ENCODE assay signal across 14 cellular contexts in the genomic region with DNA sequence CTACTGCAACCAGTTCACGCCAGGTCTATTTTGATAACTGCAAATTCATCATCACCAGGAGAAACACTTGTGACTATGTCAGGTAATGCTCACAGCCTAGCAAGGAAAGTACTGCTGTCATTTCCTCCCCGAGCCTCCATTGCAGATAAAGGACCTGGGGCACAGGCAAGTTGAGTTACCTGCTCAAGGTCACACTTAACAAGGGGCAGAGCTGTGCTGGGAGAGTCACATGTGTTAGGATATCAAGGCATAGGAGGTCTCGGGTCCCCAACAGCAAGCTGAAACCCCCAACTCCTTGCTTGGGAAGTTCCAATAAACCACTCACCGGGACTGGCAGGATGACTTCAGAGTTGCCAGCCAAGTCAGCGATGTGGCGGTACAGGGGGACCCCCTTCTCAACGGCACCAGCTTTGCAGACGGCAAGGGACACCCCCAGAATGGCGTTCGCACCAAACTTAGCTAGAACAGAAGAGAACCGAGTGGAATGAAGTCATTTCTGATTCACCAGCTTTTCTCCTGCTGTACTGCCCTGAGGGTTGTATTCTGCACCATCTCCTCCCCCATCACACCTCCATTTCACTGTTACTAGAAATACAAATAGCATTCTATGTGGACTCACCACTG. TPM values are rescaled to one million over a fixed set of nuclear protein-coding genes. Genes with fewer than 3 reads are reported as not detected.
DNase-seq lines count a peak whose midpoint lies in the region; ATAC-seq and TF ChIP-seq lines count a peak whose summit lies in the region.
"Had no signal": no experiment of that assay in that cellular context is flagged by ENCODE, and none has a peak within 500 bp of the region (broad histone marks: within the 10 kb centered on the region; RNA-seq: fewer than 3 reads in every experiment).

No MANE protein-coding gene starts in this region.

- no peaks in the 10 kb centered on the region for H3K9me2 ChIP-seq in Loucy (replicated peaks; ENCODE audit: low read depth, low read length)

- no peak overlapping the region for H3K9ac ChIP-seq in Loucy (ENCODE audit: low read depth, low read length, poor library complexity, severe bottlenecking)

- H3K36me3 Mint-ChIP-seq in stimulated activated effector memory CD8-positive, alpha-beta T cell treated with anti-CD3 and anti-CD28 coated beads, Interleukin-12 subunit alpha, Interleukin-12 subunit beta, amount 100 ng/mL, for 72 hours: peaks cover 100% of the 10 kb centered on the region

- H3K27ac ChIP-seq in cardiac muscle cell: peak overlapping the region; percentile 67
- H3K27ac ChIP-seq in left ventricle myocardium inferior (replicated peaks): no peak overlapping the region
- H3K27ac ChIP-seq in angular gyrus (ENCODE audit: low read depth, low read length): peak overlapping the region; percentile 31
- H3K27ac ChIP-seq in heart right ventricle: no peak overlapping the region
- H3K27ac ChIP-seq: C4-2B, esophagus squamous epithelium, lower lobe of right lung had no signal

- H2AFZ ChIP-seq in Loucy (ENCODE audit: low read length): no peak overlapping the region

- DNase-seq in cardiac muscle cell (ENCODE audit: low read depth in 1 of 2, low spot score in 1 of 2): no peak
- no peak for DNase-seq in left ventricle myocardium inferior
- DNase-seq in stimulated activated effector memory CD8-positive, alpha-beta T cell treated with anti-CD3 and anti-CD28 coated beads, Interleukin-12 subunit alpha, Interleukin-12 subunit beta, amount 100 ng/mL, for 72 hours (ENCODE audit: low spot score in 2 of 2): peak in 1 of 2 donors; percentile 61
- no peak for DNase-seq in heart right ventricle
- DNase-seq in GM10248 (ENCODE audit: extremely low spot score): no peak
- DNase-seq: esophagus squamous epithelium, lower lobe of right lung, MG63, NCI-H2171, T1000 had no signal

- intact Hi-C loops in left ventricle myocardium inferior (cut with micrococcal nuclease) (no loop called here), heart right ventricle (cut with DNase I) (no loop called here)

- no peaks in the 10 kb centered on the region for H3K9me3 Mint-ChIP-seq in stimulated activated effector memory CD8-positive, alpha-beta T cell treated with anti-CD3 and anti-CD28 coated beads, Interleukin-12 subunit alpha, Interleukin-12 subunit beta, amount 100 ng/mL, for 72 hours

- 87% methylated on average over 11 of the region's 11 CpGs for WGBS in heart right ventricle, 2 donors

- POLR2A ChIA-PET in GM10248 (lab: Yijun Ruan, JAX): interaction anchor here (0.6 to 1.0 kb wide), 2 partner anchors 8 to 12 kb away, joined by 4 read pairs; no protein-coding TSS in a partner anchor

- H3K4me3 ChIP-seq in cardiac muscle cell (no peak overlapping the region), left ventricle myocardium inferior (no peak overlapping the region), Loucy (ENCODE audit: low read length, poor library complexity, severe bottlenecking) (no peak overlapping the region), heart right ventricle (no peak overlapping the region)
- H3K4me3 ChIP-seq: esophagus squamous epithelium, lower lobe of right lung, MG63 had no signal

- H3K4me3 Mint-ChIP-seq in stimulated activated effector memory CD8-positive, alpha-beta T cell treated with anti-CD3 and anti-CD28 coated beads, Interleukin-12 subunit alpha, Interleukin-12 subunit beta, amount 100 ng/mL, for 72 hours: no peak overlapping the region

- H3K4me2 ChIP-seq in Loucy (ENCODE audit: low read depth, low read length, poor library complexity, severe bottlenecking): peak overlapping the region; percentile 39

- H3K27me3 ChIP-seq in cardiac muscle cell (no peaks in the 10 kb centered on the region), left ventricle myocardium inferior (ENCODE audit: low read depth) (no peaks in the 10 kb centered on the region), Loucy (ENCODE audit: insufficient read depth, low read length, poor library complexity, severe bottlenecking) (no peaks in the 10 kb centered on the region), heart right ventricle (no peaks in the 10 kb centered on the region)
- H3K27me3 ChIP-seq: esophagus squamous epithelium, MG63 had no signal

- H3K27ac Mint-ChIP-seq in stimulated activated effector memory CD8-positive, alpha-beta T cell treated with anti-CD3 and anti-CD28 coated beads, Interleukin-12 subunit alpha, Interleukin-12 subunit beta, amount 100 ng/mL, for 72 hours: peak overlapping the region; percentile 85

- H3K9me3 ChIP-seq in cardiac muscle cell (ENCODE audit: low read depth): no peaks in the 10 kb centered on the region
- H3K9me3 ChIP-seq in left ventricle myocardium inferior (replicated peaks): no peaks in the 10 kb centered on the region
- H3K9me3 ChIP-seq in Loucy (ENCODE audit: insufficient read depth, low read depth, low read length): no peaks in the 10 kb centered on the region
- H3K9me3 ChIP-seq in heart right ventricle: no peaks in the 10 kb centered on the region
- H3K9me3 ChIP-seq: esophagus squamous epithelium, lower lobe of right lung, MG63 had no signal

- H3K4me1 ChIP-seq in cardiac muscle cell (ENCODE audit: low read depth): no peaks in the 10 kb centered on the region
- peaks cover 4% of the 10 kb centered on the region for H3K4me1 ChIP-seq in left ventricle myocardium inferior
- peaks cover 66% of the 10 kb centered on the region for H3K4me1 ChIP-seq in Loucy (ENCODE audit: insufficient read depth, low read length, poor library complexity, severe bottlenecking)
- peaks cover 0 to 26% (median 5%) of the 10 kb centered on the region in 9 donors for H3K4me1 ChIP-seq in heart right ventricle

- TF ChIP-seq CTCF in cardiac muscle cell (IDR thresholded peaks at IDR 0.05; ENCODE audit: low read depth, low read length) (no peak), left ventricle myocardium inferior (IDR thresholded peaks at IDR 0.05; ENCODE audit: borderline replicate concordance) (no peak), Loucy (conservative IDR thresholded peaks at IDR 0.05; ENCODE audit: low read length) (no peak), heart right ventricle (IDR thresholded peaks at IDR 0.05) (no peak), GM10248 (IDR thresholded peaks at IDR 0.05; ENCODE audit: control extremely low read depth, extremely low read depth, low read depth, missing control alignments) (no peak)

- H3K79me2 ChIP-seq in Loucy (ENCODE audit: insufficient read depth, low read length): peaks cover 100% of the 10 kb centered on the region

- peaks cover 18% of the 10 kb centered on the region; the same call in 1 of the 2 replicates for H3F3A ChIP-seq in Loucy (ENCODE audit: low read depth)

- peaks cover 99% of the 10 kb centered on the region for H4K20me1 ChIP-seq in Loucy (ENCODE audit: insufficient read depth, low read length, poor library complexity, severe bottlenecking)

- H3K4me1 Mint-ChIP-seq in stimulated activated effector memory CD8-positive, alpha-beta T cell treated with anti-CD3 and anti-CD28 coated beads, Interleukin-12 subunit alpha, Interleukin-12 subunit beta, amount 100 ng/mL, for 72 hours: peaks cover 70% of the 10 kb centered on the region

- CTCF ChIA-PET in GM10248 (lab: Yijun Ruan, JAX): interaction anchor here (1.5 to 6.6 kb wide), 4 partner anchors 8 to 138 kb away, joined by 4 to 61 read pairs (median 8); no protein-coding TSS in a partner anchor

- H3K36me3 ChIP-seq in cardiac muscle cell (peaks cover 99% of the 10 kb centered on the region), left ventricle myocardium inferior (peaks cover 100% of the 10 kb centered on the region), Loucy (ENCODE audit: insufficient read depth, low read length) (peaks cover 98% of the 10 kb centered on the region), heart right ventricle (peaks cover 15 to 100% (median 97%) of the 10 kb centered on the region in 9 donors)

- ATAC-seq in stimulated activated effector memory CD8-positive, alpha-beta T cell treated with anti-CD3 and anti-CD28 coated beads, Interleukin-12 subunit alpha, Interleukin-12 subunit beta, amount 100 ng/mL, for 72 hours: peak; percentile 71
- ATAC-seq in GM18519 (IDR thresholded peaks at IDR 0.05; ENCODE audit: low FRiP score, unreplicated experiment): no peak
- ATAC-seq in heart right ventricle: no peak
- ATAC-seq: lower lobe of right lung had no signal

RNA-seq across cellular contexts. Expression of a gene that starts 11.6 kb away (rescaled TPM):
- total RNA-seq in cardiac muscle cell (3,076 and 4,542 TPM in 2 replicates), left ventricle myocardium inferior (124 TPM), heart right ventricle (100 to 1,000 TPM; 104 to 472 (median 141) TPM)
- polyA plus RNA-seq in cardiac muscle cell (4,459 and 4,945 TPM in 2 replicates), heart right ventricle (100 to 1,000 TPM in 1 of 2 donors, 10 to 100 TPM in 1; 73.3 to 581 TPM)

RNA-seq across cellular contexts. Expression of a gene that starts 49.5 kb away (rescaled TPM):
- total RNA-seq in cardiac muscle cell (59.5 and 81.0 TPM in 2 replicates), left ventricle myocardium inferior (141 TPM), heart right ventricle (100 to 1,000 TPM; 107 to 163 (median 144) TPM)
- polyA plus RNA-seq in cardiac muscle cell (70.3 and 72.5 TPM in 2 replicates), heart right ventricle (10 to 100 TPM; 46.5 to 62.3 TPM)

Comparison
In these comparisons a context has a peak if more than half of its experiments do, and no peak if none do; other contexts are left out.
1. H3K27ac ChIP-seq: peak in cardiac muscle cell (single experiment) and angular gyrus (single experiment); none in left ventricle myocardium inferior (single experiment) and heart right ventricle (0 of 10).